ENCODE assay signal across 20 cellular contexts in the genomic region with DNA sequence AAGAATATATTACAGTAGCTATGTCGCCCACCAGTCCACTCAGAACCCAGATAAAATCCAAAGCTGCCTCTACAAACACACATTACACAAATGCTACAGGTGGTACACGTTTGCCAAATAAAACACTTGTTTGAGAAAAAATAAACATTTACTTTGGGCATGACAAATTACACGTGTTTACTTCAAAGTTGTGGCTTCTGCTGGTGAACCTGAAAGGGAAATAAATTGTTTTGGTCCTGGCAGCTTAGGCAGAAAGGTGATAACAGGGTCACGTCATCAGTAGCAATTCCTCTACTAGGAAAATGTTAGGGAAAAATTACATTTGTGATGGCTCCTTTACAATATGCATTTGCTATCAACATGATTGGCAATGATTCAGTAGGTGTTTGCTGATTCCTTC.
DNase-seq lines count a peak whose midpoint lies in the region; ATAC-seq, FAIRE-seq and TF ChIP-seq lines count a peak whose summit lies in the region.
"Had no signal": no experiment of that assay in that cellular context is flagged by ENCODE, and none has a peak within 500 bp of the region (broad histone marks: within the 10 kb centered on the region; RNA-seq: fewer than 3 reads in every experiment).

No MANE protein-coding gene starts in this region.

- H3K27me3 ChIP-seq in mammary epithelial cell (ENCODE audit: insufficient read depth, low read length), result no peaks in the 10 kb centered on the region
- H3K27me3 ChIP-seq in bronchial epithelial cell (ENCODE audit: control insufficient read depth, insufficient read depth, low read length), result no peaks in the 10 kb centered on the region
- H3K27me3 ChIP-seq in right lobe of liver, result no peaks in the 10 kb centered on the region
- H3K27me3 ChIP-seq in BE2C, result no peaks in the 10 kb centered on the region
- H3K27me3 ChIP-seq: BLaER1 treated with 17β-estradiol and CSF1 and Interleukin-3, amounts not matched to agents 10 nM and 100 nM had no signal

- FAIRE-seq in bronchial epithelial cell (lab: Jason Lieb, UNC), result peak; percentile 7
- FAIRE-seq: A549, GM19239, H54 had no signal

- BruUV-seq in mammary epithelial cell (replicated peaks; lab: Mats Ljungman, UMichigan) (no TSS peak), MCF 10A (replicated peaks; lab: Mats Ljungman, UMichigan) (no TSS peak)

- H3K4me3 Mint-ChIP-seq in MCF 10A (ENCODE audit: unreplicated experiment), result no peak overlapping the region
- H3K4me3 Mint-ChIP-seq: CD8-positive, alpha-beta T cell; HFFc6 had no signal

- H3K4me2 ChIP-seq in mammary epithelial cell (ENCODE audit: insufficient read depth, low read depth, low read length), result no peak overlapping the region
- H3K4me2 ChIP-seq: A549 had no signal

- H3K36me3 Mint-ChIP-seq in MCF 10A (ENCODE audit: insufficient read depth, unreplicated experiment), result no peaks in the 10 kb centered on the region
- H3K36me3 Mint-ChIP-seq: CD8-positive, alpha-beta T cell had no signal

- H2AFZ ChIP-seq in mammary epithelial cell (ENCODE audit: low read depth, low read length), result peak overlapping the region; percentile 15
- H2AFZ ChIP-seq: GM23248 had no signal

- intact Hi-C loops in mammary epithelial cell (cut with micrococcal nuclease) (no loop called here), MCF 10A (cut with micrococcal nuclease) (no loop called here), right lobe of liver (cut with DNase I) (no loop called here)

- H3K4me1 ChIP-seq in mammary epithelial cell (ENCODE audit: insufficient read depth, low read length) (no peaks in the 10 kb centered on the region), right lobe of liver (peaks cover 0 to 10% (median 0%) of the 10 kb centered on the region in 4 donors), BE2C (no peaks in the 10 kb centered on the region)
- H3K4me1 ChIP-seq: A549 had no signal

- H3K27ac Mint-ChIP-seq in MCF 10A (ENCODE audit: low read depth, unreplicated experiment), result no peak overlapping the region
- H3K27ac Mint-ChIP-seq: CD8-positive, alpha-beta T cell; HFFc6 had no signal

- no peaks in the 10 kb centered on the region for H3K27me3 Mint-ChIP-seq in MCF 10A (ENCODE audit: insufficient read depth, unreplicated experiment)

- dilution Hi-C loops in mammary epithelial cell (cut with HindIII; ENCODE audit: low sequenced_read_pairs), result no loop called here

- H3K27ac ChIP-seq in mammary epithelial cell (ENCODE audit: insufficient read depth, low read depth, low read length) (no peak overlapping the region), right lobe of liver (no peak overlapping the region)
- H3K27ac ChIP-seq: 22Rv1; A549; BLaER1 treated with 17β-estradiol and CSF1 and Interleukin-3, amounts not matched to agents 10 nM and 100 nM; GM23248 had no signal

- no peaks in the 10 kb centered on the region for H3K4me1 Mint-ChIP-seq in MCF 10A (ENCODE audit: insufficient read depth, unreplicated experiment)

- CTCF ChIA-PET in mammary epithelial cell (lab: Charles Lee; ENCODE audit: low non-redundant PET), result no interaction called here
- CTCF ChIA-PET in MCF 10A (lab: Yijun Ruan, JAX), result interaction anchor here (0.7 to 1.8 kb wide), 2 partner anchors 11 to 175 kb away, joined by 3 to 4 read pairs; no protein-coding TSS in a partner anchor

- in situ Hi-C loops in mammary epithelial cell (cut with MboI; ENCODE audit: low sequenced_read_pairs in 2 of 2), result no loop called here

- no peak for TF ChIP-seq POLR2A in right lobe of liver (IDR thresholded peaks at IDR 0.05)

- POLR2A ChIA-PET in MCF 10A (lab: Yijun Ruan, JAX), result interaction anchor here (0.9 to 1.7 kb wide), 2 partner anchors 10 kb away, joined by 3 to 4 read pairs; no protein-coding TSS in a partner anchor

- ATAC-seq in right lobe of liver (peak; percentile 82 to 90 (median 86)), GM18909 (IDR thresholded peaks at IDR 0.05; ENCODE audit: poor library complexity, unreplicated experiment) (no peak), HG03378 (IDR thresholded peaks at IDR 0.05; ENCODE audit: unreplicated experiment) (no peak), HG02642 (IDR thresholded peaks at IDR 0.05; ENCODE audit: poor library complexity, unreplicated experiment) (no peak)
- ATAC-seq: A549; CD8-positive, alpha-beta T cell had no signal

- H3K4me3 ChIP-seq in mammary epithelial cell (replicated peaks in 1 of 3; ENCODE audit: insufficient read depth in 1 of 3, low read depth in 2 of 3, low read length in 3 of 3) (no peak overlapping the region), bronchial epithelial cell (ENCODE audit: low read depth, low read length) (no peak overlapping the region), right lobe of liver (no peak overlapping the region), BE2C (ENCODE audit: low read depth, low read length) (no peak overlapping the region)
- H3K4me3 ChIP-seq: A549; BLaER1 treated with 17β-estradiol and CSF1 and Interleukin-3, amounts not matched to agents 10 nM and 100 nM; GM23248 had no signal

- H3K9me3 ChIP-seq in mammary epithelial cell (replicated peaks; ENCODE audit: insufficient read depth, low read length), result no peaks in the 10 kb centered on the region
- no peaks in the 10 kb centered on the region for H3K9me3 ChIP-seq in right lobe of liver
- H3K9me3 ChIP-seq in BE2C, result no peaks in the 10 kb centered on the region
- H3K9me3 ChIP-seq: A549; BLaER1 treated with 17β-estradiol and CSF1 and Interleukin-3, amounts not matched to agents 10 nM and 100 nM had no signal

- DNase-seq in mammary epithelial cell (no peak), MCF 10A (ENCODE audit: unreplicated experiment) (no peak), bronchial epithelial cell (ENCODE audit: low read depth) (no peak), right lobe of liver (no peak), BE2C (no peak)
- DNase-seq: Calu3; CD8-positive, alpha-beta T cell; DMS79 treated with DMSO at 0.1 percent for 48 hours; GF-D8; GM23248; HCEC 1CT; HFFc6 had no signal

- H4K20me1 ChIP-seq in mammary epithelial cell (ENCODE audit: insufficient read depth, low read length), result no peaks in the 10 kb centered on the region
- H4K20me1 ChIP-seq: BLaER1 treated with 17β-estradiol and CSF1 and Interleukin-3, amounts not matched to agents 10 nM and 100 nM had no signal

- H3K79me2 ChIP-seq in mammary epithelial cell (ENCODE audit: insufficient read depth, low read length), result no peaks in the 10 kb centered on the region

- no peaks in the 10 kb centered on the region for H3K9me3 Mint-ChIP-seq in MCF 10A (ENCODE audit: unreplicated experiment)
- H3K9me3 Mint-ChIP-seq: CD8-positive, alpha-beta T cell; HFFc6 had no signal

- TF ChIP-seq CTCF in mammary epithelial cell (conservative IDR thresholded peaks at IDR 0.05 in 1 of 2, IDR thresholded peaks at IDR 0.05 in 1 of 2; ENCODE audit: extremely low read depth in 1 of 2, insufficient read depth in 1 of 2, low read depth in 1 of 2, low read length in 2 of 2), result no peak
- no peak for TF ChIP-seq CTCF in MCF 10A (IDR thresholded peaks at IDR 0.05; ENCODE audit: unreplicated experiment)
- TF ChIP-seq CTCF in bronchial epithelial cell (IDR thresholded peaks at IDR 0.05; ENCODE audit: insufficient read depth, low read length, severe bottlenecking), result no peak
- no peak for TF ChIP-seq CTCF in right lobe of liver (IDR thresholded peaks at IDR 0.05)
- TF ChIP-seq CTCF in BE2C (IDR thresholded peaks at IDR 0.05; ENCODE audit: low read depth, low read length), result no peak

- WGBS in mammary epithelial cell (ENCODE audit: low coverage, missing lambda C conversion rate), result 84% methylated on average over 4 of the region's 4 CpGs
- 14% methylated on average over 4 of the region's 4 CpGs for WGBS in right lobe of liver (ENCODE audit: insufficient coverage, low coverage, low lambda C conversion rate, missing lambda C conversion rate)

- H3K36me3 ChIP-seq in mammary epithelial cell (ENCODE audit: insufficient read depth, low read length), result no peaks in the 10 kb centered on the region
- no peaks in the 10 kb centered on the region for H3K36me3 ChIP-seq in bronchial epithelial cell (ENCODE audit: control insufficient read depth, insufficient read depth, low read length)
- no peaks in the 10 kb centered on the region for H3K36me3 ChIP-seq in right lobe of liver
- no peaks in the 10 kb centered on the region for H3K36me3 ChIP-seq in BE2C

- no peak overlapping the region for H3K9ac ChIP-seq in mammary epithelial cell (ENCODE audit: insufficient read depth, low read length)
- H3K9ac ChIP-seq: BLaER1 treated with 17β-estradiol and CSF1 and Interleukin-3, amounts not matched to agents 10 nM and 100 nM; GM23248 had no signal

Comparison
In these comparisons a context has a peak if more than half of its experiments do, and no peak if none do; other contexts are left out.
1. ATAC-seq: peak in right lobe of liver (4 of 4); none in GM18909 (single experiment), HG03378 (single experiment) and HG02642 (single experiment).